Comparison of ENCODE assay signal across 1 cellular context in genomic region chrX:96684339-96685204, GRCh38.
TF ChIP-seq lines count a peak whose summit lies in the region.

DIAPH2 (plus strand) TSS chrX:96684842.

TF ChIP-seq in HEK293, 187 proteins besides CTCF, POLR2A, EP300 and RAD21 (continued from another document):
- TF ChIP-seq PRDM10 (tag by site-specific recombination; IDR thresholded peaks at IDR 0.05) (peak; percentile 55; the same call in 1 of the 2 replicates), ZNF501 (tag by site-specific recombination; IDR thresholded peaks at IDR 0.05) (no peak), YY2 (tag by site-specific recombination; IDR thresholded peaks at IDR 0.05) (no peak), ZNF48 (tag by site-specific recombination; IDR thresholded peaks at IDR 0.05) (no peak), ZNF280C (tag by site-specific recombination; IDR thresholded peaks at IDR 0.05) (no peak), SETDB1 (IDR thresholded peaks at IDR 0.05; ENCODE audit: insufficient read length, low read length) (peak; percentile 20), ZBTB26 (tag by site-specific recombination; optimal IDR thresholded peaks at IDR 0.05) (peak; percentile 44), ZBTB8A (tag by site-specific recombination; IDR thresholded peaks at IDR 0.05) (peak; percentile 47), ZNF404 (tag by site-specific recombination; IDR thresholded peaks at IDR 0.05) (no peak), ZBTB20 (tag by site-specific recombination; IDR thresholded peaks at IDR 0.05) (peak; percentile 60; the same call in 1 of the 2 replicates), ZNF223 (tag by site-specific recombination; IDR thresholded peaks at IDR 0.05) (no peak), ZNF624 (tag by site-specific recombination; IDR thresholded peaks at IDR 0.05) (no peak), FEZF1 (tag by site-specific recombination; IDR thresholded peaks at IDR 0.05) (no peak), ZNF510 (tag by site-specific recombination; IDR thresholded peaks at IDR 0.05; ENCODE audit: insufficient replicate concordance) (no peak), ZNF600 (tag by site-specific recombination; IDR thresholded peaks at IDR 0.05) (no peak), ZNF704 (tag by site-specific recombination; IDR thresholded peaks at IDR 0.05) (no peak), ZNF350 (tag by site-specific recombination; IDR thresholded peaks at IDR 0.05) (no peak), TCF7L2 (IDR thresholded peaks at IDR 0.05; ENCODE audit: borderline replicate concordance, low read depth, low read length) (peak; percentile 98), ZNF433 (tag by site-specific recombination; IDR thresholded peaks at IDR 0.05; ENCODE audit: low read depth) (no peak), ZNF426 (tag by site-specific recombination; IDR thresholded peaks at IDR 0.05) (no peak), ZFP69B (tag by site-specific recombination; IDR thresholded peaks at IDR 0.05) (no peak), ZNF341 (tag by site-specific recombination; IDR thresholded peaks at IDR 0.05; ENCODE audit: low read depth) (no peak), GLI4 (tag by site-specific recombination; IDR thresholded peaks at IDR 0.05) (no peak), ZBTB44 (tag by site-specific recombination; IDR thresholded peaks at IDR 0.05) (no peak), ZNF311 (tag by site-specific recombination; IDR thresholded peaks at IDR 0.05; ENCODE audit: borderline replicate concordance) (no peak), KLF7 (tag by site-specific recombination; IDR thresholded peaks at IDR 0.05; ENCODE audit: borderline replicate concordance) (no peak), PRDM1 (tag by site-specific recombination; IDR thresholded peaks at IDR 0.05) (peak; percentile 52; the same call in 1 of the 2 replicates), ZNF560 (tag by site-specific recombination; IDR thresholded peaks at IDR 0.05; ENCODE audit: borderline replicate concordance) (no peak)
